Comparison of ENCODE assay signal across 10 cellular contexts in the genomic region with DNA sequence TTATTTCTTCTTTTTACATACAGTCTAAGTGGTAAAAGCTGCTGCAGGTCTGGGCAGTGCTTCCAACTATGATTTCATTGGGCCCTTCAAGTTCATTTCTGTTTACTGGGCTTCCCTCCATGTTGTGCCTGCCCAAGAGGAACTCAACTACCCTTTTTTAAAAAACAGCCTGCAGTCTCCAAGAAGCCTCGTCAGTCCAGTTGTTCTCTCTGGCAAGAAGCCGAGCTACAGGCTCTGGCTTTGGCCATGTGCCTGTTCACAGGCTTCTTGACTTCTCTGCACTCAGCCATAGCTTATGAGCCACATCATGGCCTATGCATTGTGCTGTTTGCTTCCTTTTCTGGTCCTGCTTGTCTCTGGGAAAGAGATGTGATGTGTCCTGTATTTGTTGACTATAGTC.
DNase-seq lines count a peak whose midpoint lies in the region; ATAC-seq and TF ChIP-seq lines count a peak whose summit lies in the region.
"Had no signal": no experiment of that assay in that cellular context is flagged by ENCODE, and none has a peak within 500 bp of the region (broad histone marks: within the 10 kb centered on the region; RNA-seq: fewer than 3 reads in every experiment).

No MANE protein-coding gene starts in this region.

- no peak for ATAC-seq in body of pancreas
- peak; percentile 78 for ATAC-seq in left ventricle myocardium superior

- H3K27me3 ChIP-seq in body of pancreas = no peaks in the 10 kb centered on the region
- no peaks in the 10 kb centered on the region for H3K27me3 ChIP-seq in CD8-positive, alpha-beta memory T cell (ENCODE audit: insufficient read depth, low read length, poor library complexity, severe bottlenecking)

- peaks cover 0 to 2% (median 0%) of the 10 kb centered on the region in 3 donors for H3K36me3 Mint-ChIP-seq in CD8-positive, alpha-beta memory T cell
- no peaks in the 10 kb centered on the region for H3K36me3 Mint-ChIP-seq in Calu3 (ENCODE audit: insufficient read depth, unreplicated experiment)

- DNase-seq in LHCN-M2 (ENCODE audit: low read depth) (peak; percentile 80), body of pancreas (peak; percentile 33 to 70 (median 60)), left ventricle myocardium superior (peak; percentile 28), stromal cell of bone marrow (ENCODE audit: low read depth) (peak; percentile 62), Calu3 (no peak), NCI-H82 (lab: John Stamatoyannopoulos, UW) (no peak)
- DNase-seq in CD8-positive, alpha-beta memory T cell = no peak
- DNase-seq: effector CD4-positive, alpha-beta T cell; NCI-H774 had no signal

- intact Hi-C loops in body of pancreas (cut with DNase I) (no loop called here), left ventricle myocardium superior (cut with micrococcal nuclease) (no loop called here), Calu3 (cut with micrococcal nuclease; ENCODE audit: unreplicated experiment) (no loop called here)

- peaks cover 4 to 8% of the 10 kb centered on the region in 2 donors for H3K27me3 Mint-ChIP-seq in CD8-positive, alpha-beta memory T cell
- no peaks in the 10 kb centered on the region for H3K27me3 Mint-ChIP-seq in Calu3 (ENCODE audit: unreplicated experiment)

- TF ChIP-seq CTCF in body of pancreas (IDR thresholded peaks at IDR 0.05) (no peak), Calu3 (IDR thresholded peaks at IDR 0.05; ENCODE audit: unreplicated experiment) (no peak)

- POLR2A ChIA-PET in CD8-positive, alpha-beta memory T cell (lab: Charles Lee) = no interaction called here

- H3K4me1 ChIP-seq in body of pancreas = no peaks in the 10 kb centered on the region
- no peaks in the 10 kb centered on the region for H3K4me1 ChIP-seq in CD8-positive, alpha-beta memory T cell (ENCODE audit: insufficient read depth, low read length)

- H3K4me3 ChIP-seq in body of pancreas = no peak overlapping the region
- no peak overlapping the region for H3K4me3 ChIP-seq in CD8-positive, alpha-beta memory T cell (ENCODE audit: low read length)
- H3K4me3 ChIP-seq: SK-N-MC had no signal

- no peak overlapping the region for H3K27ac ChIP-seq in body of pancreas
- no peak overlapping the region for H3K27ac ChIP-seq in CD8-positive, alpha-beta memory T cell (ENCODE audit: low read depth, low read length)
- H3K27ac ChIP-seq: SK-N-MC had no signal

- TF ChIP-seq POLR2A in body of pancreas (IDR thresholded peaks at IDR 0.05) = no peak

- no peaks in the 10 kb centered on the region for H3K9me3 ChIP-seq in body of pancreas
- no peaks in the 10 kb centered on the region for H3K9me3 ChIP-seq in CD8-positive, alpha-beta memory T cell (ENCODE audit: low read length)

- WGBS in body of pancreas, 2 donors = 34 to 36% methylated on average over 2 of the region's 2 CpGs

- BruUV-seq in Calu3 (replicated peaks; lab: Mats Ljungman, UMichigan) = no TSS peak

- no peak overlapping the region for H3K4me3 Mint-ChIP-seq in CD8-positive, alpha-beta memory T cell
- no peak overlapping the region for H3K4me3 Mint-ChIP-seq in Calu3 (ENCODE audit: low read depth, unreplicated experiment)

- no peaks in the 10 kb centered on the region for H3K9me3 Mint-ChIP-seq in CD8-positive, alpha-beta memory T cell
- no peaks in the 10 kb centered on the region for H3K9me3 Mint-ChIP-seq in Calu3 (ENCODE audit: low read depth, unreplicated experiment)

- H3K36me3 ChIP-seq in body of pancreas (replicated peaks in 1 of 2; ENCODE audit: insufficient read depth in 1 of 2, low read depth in 2 of 2) = no peaks in the 10 kb centered on the region
- H3K36me3 ChIP-seq in CD8-positive, alpha-beta memory T cell (ENCODE audit: insufficient read depth, low read length) = no peaks in the 10 kb centered on the region

- CTCF ChIA-PET in CD8-positive, alpha-beta memory T cell (lab: Charles Lee) = no interaction called here
- CTCF ChIA-PET in Calu3 (lab: Charles Lee) = no interaction called here

- H3K4me1 Mint-ChIP-seq in CD8-positive, alpha-beta memory T cell = no peaks in the 10 kb centered on the region
- peaks cover 17% of the 10 kb centered on the region for H3K4me1 Mint-ChIP-seq in Calu3 (ENCODE audit: low read depth, unreplicated experiment)

- H3K27ac Mint-ChIP-seq in CD8-positive, alpha-beta memory T cell = no peak overlapping the region
- H3K27ac Mint-ChIP-seq in Calu3 (ENCODE audit: unreplicated experiment) = no peak overlapping the region

Comparison
In these comparisons a context has a peak if more than half of its experiments do, and no peak if none do; other contexts are left out.
1. DNase-seq: peak in LHCN-M2 (single experiment), body of pancreas (4 of 4), left ventricle myocardium superior (single experiment) and stromal cell of bone marrow (single experiment); none in CD8-positive, alpha-beta memory T cell (0 of 5), Calu3 (single experiment) and NCI-H82 (single experiment).